In the genomic region with DNA sequence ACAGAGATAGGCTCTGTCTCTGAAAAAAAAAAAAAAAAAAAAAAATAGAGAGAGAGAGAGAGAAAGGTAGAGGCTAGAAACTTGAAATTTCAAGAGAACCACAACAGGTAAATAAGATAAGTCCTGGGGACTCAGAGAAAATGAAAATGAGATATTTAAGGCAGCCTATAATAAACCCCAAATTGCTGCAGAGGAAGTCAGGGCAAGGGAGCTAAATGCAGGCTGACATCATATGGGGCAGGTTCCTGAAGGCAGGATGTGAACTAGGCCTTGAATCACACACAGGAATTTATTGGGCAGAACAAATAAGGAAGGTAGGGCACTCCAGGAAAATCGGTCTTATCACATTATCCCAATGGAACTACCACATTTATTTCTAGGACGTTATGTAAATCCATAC, we compare ENCODE assay signal across 17 cellular contexts. TPM values are rescaled to one million over a fixed set of nuclear protein-coding genes. Genes with fewer than 3 reads are reported as not detected.
DNase-seq lines count a peak whose midpoint lies in the region; TF ChIP-seq lines count a peak whose summit lies in the region.
"Had no signal": no experiment of that assay in that cellular context is flagged by ENCODE, and none has a peak within 500 bp of the region (broad histone marks: within the 10 kb centered on the region; RNA-seq: fewer than 3 reads in every experiment).

No MANE protein-coding gene starts in this region.

- H3K9me3 Mint-ChIP-seq in MCF 10A (ENCODE audit: unreplicated experiment) = no peaks in the 10 kb centered on the region
- no peaks in the 10 kb centered on the region for H3K9me3 Mint-ChIP-seq in activated CD4-positive, alpha-beta T cell treated with anti-CD3 and anti-CD28 coated beads, Interleukin-2, amount 10 ng/mL, durations not matched to agents 7 days and 5 days

- no TSS peak for BruUV-seq in MCF 10A (replicated peaks; lab: Mats Ljungman, UMichigan)

- no peak overlapping the region for H3K4me3 ChIP-seq in breast epithelium
- no peak overlapping the region for H3K4me3 ChIP-seq in epithelial cell of esophagus (ENCODE audit: low read length)
- H3K4me3 ChIP-seq: SJCRH30 had no signal

- no peak for TF ChIP-seq CTCF in MCF 10A (IDR thresholded peaks at IDR 0.05; ENCODE audit: unreplicated experiment)
- no peak for TF ChIP-seq CTCF in breast epithelium (IDR thresholded peaks at IDR 0.05)
- no peak for TF ChIP-seq CTCF in epithelial cell of esophagus (IDR thresholded peaks at IDR 0.05; ENCODE audit: insufficient read depth, low read depth, low read length, missing control alignments)

- CTCF ChIA-PET in MCF 10A (lab: Yijun Ruan, JAX) = interaction anchor here (0.5 kb wide), 1 partner anchor 181 kb away, joined by 3 read pairs; no protein-coding TSS in a partner anchor
- CTCF ChIA-PET in activated CD4-positive, alpha-beta T cell treated with anti-CD3 and anti-CD28 coated beads, Interleukin-2, amount 10 ng/mL, durations not matched to agents 7 days and 5 days (lab: Charles Lee) = no interaction called here

- H3K4me1 Mint-ChIP-seq in MCF 10A (ENCODE audit: insufficient read depth, unreplicated experiment) = peaks cover 11% of the 10 kb centered on the region
- H3K4me1 Mint-ChIP-seq in activated CD4-positive, alpha-beta T cell treated with anti-CD3 and anti-CD28 coated beads, Interleukin-2, amount 10 ng/mL, durations not matched to agents 7 days and 5 days = no peaks in the 10 kb centered on the region

- no peak for TF ChIP-seq POLR2A in breast epithelium (IDR thresholded peaks at IDR 0.05)

- POLR2A ChIA-PET in MCF 10A (lab: Yijun Ruan, JAX) = no interaction called here
- POLR2A ChIA-PET in activated CD4-positive, alpha-beta T cell treated with anti-CD3 and anti-CD28 coated beads, Interleukin-2, amount 10 ng/mL, durations not matched to agents 7 days and 5 days (lab: Charles Lee) = no interaction called here

- no peaks in the 10 kb centered on the region for H3K27me3 ChIP-seq in breast epithelium
- H3K27me3 ChIP-seq: SJCRH30 had no signal

- H3K27ac ChIP-seq in breast epithelium = no peak overlapping the region
- no peak overlapping the region for H3K27ac ChIP-seq in caudate nucleus (ENCODE audit: low read depth, low read length)
- H3K27ac ChIP-seq: SJCRH30, WERI-Rb-1 had no signal

- peak overlapping the region; percentile 42 for H3K27ac Mint-ChIP-seq in MCF 10A (ENCODE audit: low read depth, unreplicated experiment)
- no peak overlapping the region for H3K27ac Mint-ChIP-seq in activated CD4-positive, alpha-beta T cell treated with anti-CD3 and anti-CD28 coated beads, Interleukin-2, amount 10 ng/mL, durations not matched to agents 7 days and 5 days

- H3K4me1 ChIP-seq in breast epithelium = no peaks in the 10 kb centered on the region
- H3K4me1 ChIP-seq: SJCRH30 had no signal

- intact Hi-C loops in MCF 10A (cut with micrococcal nuclease) = no loop called here
- intact Hi-C loops in breast epithelium (cut with DNase I; ENCODE audit: low total_unique reads) = no loop called here

- H3K9me3 ChIP-seq in breast epithelium = no peaks in the 10 kb centered on the region
- H3K9me3 ChIP-seq: SJCRH30 had no signal

- no peaks in the 10 kb centered on the region for H3K36me3 ChIP-seq in breast epithelium
- H3K36me3 ChIP-seq: SJCRH30, WERI-Rb-1 had no signal

- DNase-seq in MCF 10A (ENCODE audit: unreplicated experiment) = no peak
- DNase-seq in breast epithelium (ENCODE audit: low spot score in 2 of 2) = no peak
- peak; percentile 29 for DNase-seq in NOMO-1 treated with DMSO at 0.1 percent for 48 hours (lab: John Stamatoyannopoulos, UW; ENCODE audit: unreplicated experiment)
- DNase-seq in epithelial cell of esophagus (ENCODE audit: low read depth) = peak; percentile 83
- no peak for DNase-seq in iPS-NIHi11 (ENCODE audit: low spot score)
- DNase-seq in caudate nucleus (lab: John Stamatoyannopoulos, UW) = no peak
- DNase-seq in activated CD4-positive, alpha-beta T cell treated with anti-CD3 and anti-CD28 coated beads, Interleukin-2, amount 10 ng/mL, durations not matched to agents 7 days and 5 days = no peak
- DNase-seq in NCI-H526 treated with DMSO at 0.1 percent for 48 hours (lab: John Stamatoyannopoulos, UW) = no peak
- DNase-seq: activated CD8-positive, alpha-beta memory T cell treated with anti-CD3 and anti-CD28 coated beads, Interleukin-2, amount 50 U/mL, for 48 hours; amygdala; effector CD8-positive, alpha-beta T cell; left ventricle myocardium superior; NCI-H1105; NCI-H526; SJCRH30; trophoblast cell; WERI-Rb-1 had no signal

- no peaks in the 10 kb centered on the region for H3K27me3 Mint-ChIP-seq in MCF 10A (ENCODE audit: insufficient read depth, unreplicated experiment)
- H3K27me3 Mint-ChIP-seq in activated CD4-positive, alpha-beta T cell treated with anti-CD3 and anti-CD28 coated beads, Interleukin-2, amount 10 ng/mL, durations not matched to agents 7 days and 5 days = no peaks in the 10 kb centered on the region

- H3K36me3 Mint-ChIP-seq in MCF 10A (ENCODE audit: insufficient read depth, unreplicated experiment) = no peaks in the 10 kb centered on the region
- no peaks in the 10 kb centered on the region for H3K36me3 Mint-ChIP-seq in activated CD4-positive, alpha-beta T cell treated with anti-CD3 and anti-CD28 coated beads, Interleukin-2, amount 10 ng/mL, durations not matched to agents 7 days and 5 days (ENCODE audit: low read depth)

- no peak overlapping the region for H3K4me3 Mint-ChIP-seq in MCF 10A (ENCODE audit: unreplicated experiment)
- H3K4me3 Mint-ChIP-seq in activated CD4-positive, alpha-beta T cell treated with anti-CD3 and anti-CD28 coated beads, Interleukin-2, amount 10 ng/mL, durations not matched to agents 7 days and 5 days = no peak overlapping the region

RNA-seq across cellular contexts. Expression of a gene that starts 54.9 kb away (rescaled TPM):
- total RNA-seq in MCF 10A (2022) (79.8 and 91.0 TPM in 2 replicates), breast epithelium (10 to 100 TPM; 51.1 to 94.3 (median 72.4) TPM)
- 10 to 100 TPM; 37.8 to 41.0 TPM for total RNA-seq in activated CD4-positive, alpha-beta T cell treated with anti-CD3 and anti-CD28 coated beads, Interleukin-2, amount 10 ng/mL, durations not matched to agents 7 days and 5 days

Comparison
In these comparisons a context has a peak if more than half of its experiments do, and no peak if none do; other contexts are left out.
1. DNase-seq: peak in NOMO-1 treated with DMSO at 0.1 percent for 48 hours (single experiment) and epithelial cell of esophagus (single experiment); none in MCF 10A (single experiment), breast epithelium (0 of 2), iPS-NIHi11 (single experiment), caudate nucleus (0 of 61), activated CD4-positive, alpha-beta T cell treated with anti-CD3 and anti-CD28 coated beads, Interleukin-2, amount 10 ng/mL, durations not matched to agents 7 days and 5 days (single experiment) and NCI-H526 treated with DMSO at 0.1 percent for 48 hours (single experiment).